In genomic region chr9:114471157-114471556, GRCh38 we compare ENCODE assay signal across 11 cellular contexts.
"Had no signal": no experiment of that assay in that cellular context is flagged by ENCODE, and none has a peak within 500 bp of the region (broad histone marks: within the 10 kb centered on the region; RNA-seq: fewer than 3 reads in every experiment).

No MANE protein-coding gene starts in this region.

- H3K4me2 ChIP-seq: GM23338 had no signal

- H3K36me3 ChIP-seq: HAP-1 had no signal

- H3K9me3 ChIP-seq: HAP-1 had no signal

- DNase-seq: GM23248, GOT3, H7, H9, HCEC 1CT, HFFc6 had no signal

- ATAC-seq: GM23338, HCT116 had no signal

- H3K4me1 ChIP-seq: HAP-1 had no signal

- H2AFZ ChIP-seq: GM23248, GM23338 had no signal

- FAIRE-seq: H1, H54 had no signal

- H3K4me3 ChIP-seq: GM23248, GM23338, HAP-1 had no signal

- H3K9ac ChIP-seq: GM23248 had no signal

- H3K27ac ChIP-seq: GM23248 had no signal
